18 cellular contexts compared by ENCODE assay signal in the genomic region with DNA sequence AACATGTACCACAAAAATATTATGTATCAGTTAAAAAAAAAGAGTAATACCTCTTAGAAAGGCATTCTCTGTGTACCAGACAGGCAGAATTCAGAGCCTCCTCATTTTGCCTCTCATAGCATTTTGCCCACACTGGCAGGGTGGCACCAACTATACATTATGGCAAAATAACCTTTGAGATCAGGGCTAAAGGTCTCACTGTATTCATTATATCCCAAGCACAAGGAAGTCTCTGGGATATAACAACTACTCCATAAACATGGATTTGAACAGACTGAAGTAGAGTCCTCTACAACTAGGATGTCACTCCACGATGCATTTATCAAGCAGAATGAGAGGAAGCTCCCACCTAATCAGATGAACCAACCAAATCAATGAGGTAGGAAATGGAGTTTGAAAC. TPM values are rescaled to one million over a fixed set of nuclear protein-coding genes. Genes with fewer than 3 reads are reported as not detected.
A peak's percentile ranks its signal among the peaks of the same experiment; 100 is the strongest.
DNase-seq lines count a peak whose midpoint lies in the region; ATAC-seq, FAIRE-seq and TF ChIP-seq lines count a peak whose summit lies in the region.
"Had no signal": no experiment of that assay in that cellular context is flagged by ENCODE, and none has a peak within 500 bp of the region (broad histone marks: within the 10 kb centered on the region; RNA-seq: fewer than 3 reads in every experiment).

No MANE protein-coding gene starts in this region.

- H3K36me3 Mint-ChIP-seq in T-helper 17 cell (ENCODE audit: low read depth): peaks cover 2% of the 10 kb centered on the region

- H3K9me3 ChIP-seq in T-helper 17 cell (ENCODE audit: control insufficient read depth, low read length, poor library complexity, severe bottlenecking) (no peaks in the 10 kb centered on the region), subcutaneous abdominal adipose tissue (ENCODE audit: control insufficient read depth in 5 of 5, low read length in 5 of 5) (no peaks in the 10 kb centered on the region), A673 (ENCODE audit: low read depth, low read length, poor library complexity, severe bottlenecking) (no peaks in the 10 kb centered on the region)
- H3K9me3 ChIP-seq: Caco-2 had no signal

- POLR2A ChIA-PET in A673 (lab: Charles Lee; ENCODE audit: low non-redundant PET): no interaction called here

- H3K36me3 ChIP-seq in subcutaneous abdominal adipose tissue (ENCODE audit: control insufficient read depth in 5 of 5, insufficient read depth in 5 of 5, low read length in 5 of 5) (peaks cover 15 to 26% (median 20%) of the 10 kb centered on the region in 5 donors), A673 (ENCODE audit: insufficient read depth, low read length, poor library complexity, severe bottlenecking) (peaks cover 50% of the 10 kb centered on the region)

- H3K4me1 Mint-ChIP-seq in T-helper 17 cell: peaks cover 14% of the 10 kb centered on the region
- H3K4me1 Mint-ChIP-seq: B cell, GM23338, H9 had no signal

- no peaks in the 10 kb centered on the region for H3K27me3 Mint-ChIP-seq in T-helper 17 cell
- H3K27me3 Mint-ChIP-seq: B cell; CD4-positive, CD25-positive, alpha-beta regulatory T cell had no signal

- intact Hi-C loops in A673 (cut with micrococcal nuclease; ENCODE audit: unreplicated experiment): no loop called here

- no peak for TF ChIP-seq POLR2A in GM12892 (IDR thresholded peaks at IDR 0.05; ENCODE audit: low read depth, low read length)

- H3K27ac ChIP-seq in subcutaneous abdominal adipose tissue (ENCODE audit: low read depth, low read length) (peak overlapping the region; percentile 89), A673 (ENCODE audit: low read depth, low read length, poor library complexity, severe bottlenecking) (no peak overlapping the region)
- H3K27ac ChIP-seq: BLaER1, C4-2B had no signal

- no peaks in the 10 kb centered on the region for H3K27me3 ChIP-seq in subcutaneous abdominal adipose tissue (ENCODE audit: control insufficient read depth in 5 of 5, insufficient read depth in 4 of 5, low read length in 5 of 5)
- no peaks in the 10 kb centered on the region for H3K27me3 ChIP-seq in A673 (replicated peaks; ENCODE audit: insufficient read depth, low read depth, low read length, poor library complexity)
- H3K27me3 ChIP-seq: BLaER1 had no signal

- DNase-seq in GM12892 (ENCODE audit: insufficient read length) (no peak), T-helper 17 cell (no peak), left lobe of liver (ENCODE audit: low spot score) (no peak), A673 (ENCODE audit: low spot score) (no peak), occipital lobe (lab: John Stamatoyannopoulos, UW) (no peak)
- DNase-seq: CD4-positive, CD25-positive, alpha-beta regulatory T cell; CD8-positive, alpha-beta T cell; DMS153; DND-41; H9 had no signal

- ATAC-seq in T-helper 17 cell: no peak
- peak; percentile 48 for ATAC-seq in left lobe of liver
- ATAC-seq: CD8-positive, alpha-beta T cell; GM23338; HCT116 had no signal

- CTCF ChIA-PET in A673 (lab: Charles Lee): no interaction called here

- no peak overlapping the region for H3K4me3 Mint-ChIP-seq in T-helper 17 cell
- H3K4me3 Mint-ChIP-seq: B cell; CD4-positive, CD25-positive, alpha-beta regulatory T cell; CD8-positive, alpha-beta T cell; GM23338; H9 had no signal

- peak overlapping the region; percentile 12 for H3K27ac Mint-ChIP-seq in T-helper 17 cell
- H3K27ac Mint-ChIP-seq: B cell; CD8-positive, alpha-beta T cell; GM23338; H9 had no signal

- FAIRE-seq in GM12892 (lab: Jason Lieb, UNC): peak; percentile 46
- FAIRE-seq: G401.6 had no signal

- H3K4me3 ChIP-seq in subcutaneous abdominal adipose tissue (ENCODE audit: low read depth in 1 of 5, low read length in 5 of 5): no peak overlapping the region
- no peak overlapping the region for H3K4me3 ChIP-seq in A673 (ENCODE audit: low read depth, low read length, poor library complexity, severe bottlenecking)
- H3K4me3 ChIP-seq: BLaER1, GM23338 had no signal

- no TSS peak for BruUV-seq in A673 (replicated peaks; lab: Mats Ljungman, UMichigan)

- H3K4me1 ChIP-seq in subcutaneous abdominal adipose tissue (ENCODE audit: control insufficient read depth in 5 of 5, insufficient read depth in 5 of 5, low read length in 5 of 5) (peaks cover 0 to 19% (median 14%) of the 10 kb centered on the region in 5 donors), A673 (ENCODE audit: insufficient read depth, low read length, poor library complexity, severe bottlenecking) (no peaks in the 10 kb centered on the region)
- H3K4me1 ChIP-seq: BLaER1 had no signal

- H3K9ac ChIP-seq in subcutaneous abdominal adipose tissue (ENCODE audit: low read length in 5 of 5): no peak overlapping the region
- H3K9ac ChIP-seq: BLaER1 had no signal

- TF ChIP-seq CTCF in A673 (conservative IDR thresholded peaks at IDR 0.05; ENCODE audit: low read depth, low read length): no peak

RNA-seq across cellular contexts. Expression of a gene that starts 10.6 kb away (rescaled TPM):
- 38.1 TPM for polyA plus RNA-seq in GM12892 (2012; ENCODE audit: missing spikeins)
- total RNA-seq in T-helper 17 cell: 10 to 100 TPM; 15.6 to 21.3 TPM
- total RNA-seq in left lobe of liver: 15.7 TPM
- 32.8 and 36.6 TPM in 2 replicates for total RNA-seq in A673 (2021)
- 63.3 TPM for total RNA-seq in occipital lobe

RNA-seq across cellular contexts. Expression of a gene that starts 47.1 kb away (rescaled TPM):
- polyA plus RNA-seq in GM12892 (2012; ENCODE audit: missing spikeins): 13.7 TPM
- total RNA-seq in T-helper 17 cell (10 to 100 TPM; 10.1 to 10.6 TPM), left lobe of liver (6.2 TPM), A673 (2021) (48.6 and 52.2 TPM in 2 replicates), occipital lobe (12.0 TPM)
